Comparison of ENCODE assay signal across 10 cellular contexts in the genomic region with DNA sequence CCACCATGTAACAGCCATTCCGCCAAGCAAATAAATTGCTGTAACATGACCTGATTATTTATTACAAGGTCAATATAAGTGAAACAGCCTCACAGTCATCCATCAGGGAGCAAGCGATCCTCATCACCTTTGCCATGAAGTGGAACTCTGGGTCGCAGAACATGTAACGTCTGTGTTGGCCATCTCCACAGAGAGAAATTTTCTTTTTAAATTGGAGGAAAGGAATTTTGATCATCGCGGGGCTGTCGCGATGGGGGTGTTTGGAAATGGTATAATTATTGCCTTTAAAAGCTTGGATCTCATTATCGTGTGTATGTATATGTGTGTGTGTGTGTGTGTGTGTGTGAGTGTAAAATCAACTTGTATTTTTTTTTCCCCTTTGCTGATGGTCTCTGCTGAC.
"Had no signal": no experiment of that assay in that cellular context is flagged by ENCODE, and none has a peak within 500 bp of the region (broad histone marks: within the 10 kb centered on the region; RNA-seq: fewer than 3 reads in every experiment).

No MANE protein-coding gene starts in this region.

- H3K9ac ChIP-seq: GM23248, KMS-11 had no signal

- ATAC-seq: HepG2 had no signal

- H3K27me3 Mint-ChIP-seq: IgD-negative memory B cell had no signal

- H3K4me3 ChIP-seq: GM23248, HAP-1 had no signal

- H3K36me3 ChIP-seq: HAP-1 had no signal

- H3K4me1 Mint-ChIP-seq: IgD-negative memory B cell had no signal

- H3K36me3 Mint-ChIP-seq: IgD-negative memory B cell had no signal

- H3K4me3 Mint-ChIP-seq: HFFc6 had no signal

- H3K27ac Mint-ChIP-seq: HFFc6, IgD-negative memory B cell had no signal

- DNase-seq: GM23248, GOT3, H7, HFFc6, KBM-7 had no signal

- H3K27ac ChIP-seq: GM23248, HL-60, KMS-11 had no signal

- H3K4me1 ChIP-seq: HAP-1 had no signal
